In the genomic region with DNA sequence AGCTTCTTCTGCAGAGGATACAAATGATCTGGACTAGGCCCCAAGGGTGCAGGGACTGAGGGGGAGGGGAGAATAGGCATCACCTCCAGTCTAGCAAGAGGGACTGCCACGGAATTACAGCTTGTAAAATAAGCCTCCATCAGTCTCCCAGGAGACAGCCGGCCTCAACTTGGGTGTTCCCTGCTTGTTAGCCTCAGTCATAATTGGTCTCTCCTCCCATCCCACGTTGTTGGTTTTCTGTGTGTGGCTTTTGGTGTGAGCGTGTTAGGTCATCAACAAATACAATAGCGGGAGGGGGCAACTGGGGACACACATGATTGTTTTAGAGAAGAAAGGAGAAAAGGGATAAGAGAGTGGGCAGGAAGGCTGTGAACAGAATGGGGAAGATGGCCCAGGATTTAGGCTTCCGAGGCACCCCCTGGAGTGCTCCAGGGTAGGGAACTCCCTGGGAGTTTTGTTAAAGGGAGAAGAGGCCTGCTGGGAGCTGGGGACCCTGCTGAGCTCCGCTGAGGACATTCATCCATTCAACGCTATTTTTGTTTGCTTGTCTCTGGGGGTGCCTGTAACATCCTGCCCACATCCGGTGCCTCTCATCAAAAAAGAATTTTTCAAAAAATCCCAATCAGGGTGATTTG, we compare ENCODE assay signal across 1 cellular context.
TF ChIP-seq lines count a peak whose summit lies in the region.

No MANE protein-coding gene starts in this region.

TF ChIP-seq in HepG2, 621 proteins besides CTCF, POLR2A, EP300 and RAD21 (continued from another document and continues in another):
- TF ChIP-seq MXI1 (IDR thresholded peaks at IDR 0.05; ENCODE audit: borderline replicate concordance, low read depth, low read length), result no peak
- no peak for TF ChIP-seq TGIF2 (CRISPR knock-in tag; IDR thresholded peaks at IDR 0.05)
- TF ChIP-seq, protein P1, sequence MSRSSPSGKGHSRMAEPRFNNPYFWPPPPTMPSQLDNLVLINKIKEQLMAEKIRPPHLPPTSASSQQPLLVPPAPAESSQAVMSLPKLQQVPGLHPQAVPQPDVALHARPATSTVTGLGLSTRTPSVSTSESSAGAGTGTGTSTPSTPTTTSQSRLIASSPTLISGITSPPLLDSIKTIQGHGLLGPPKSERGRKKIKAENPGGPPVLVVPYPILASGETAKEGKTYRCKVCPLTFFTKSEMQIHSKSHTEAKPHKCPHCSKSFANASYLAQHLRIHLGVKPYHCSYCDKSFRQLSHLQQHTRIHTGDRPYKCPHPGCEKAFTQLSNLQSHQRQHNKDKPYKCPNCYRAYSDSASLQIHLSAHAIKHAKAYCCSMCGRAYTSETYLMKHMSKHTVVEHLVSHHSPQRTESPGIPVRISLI (CRISPR knock-in tag; IDR thresholded peaks at IDR 0.05; ENCODE audit: borderline replicate concordance), result no peak
- no peak for TF ChIP-seq ZFP36L1 (CRISPR knock-in tag; IDR thresholded peaks at IDR 0.05)
- no peak for TF ChIP-seq ZBTB21 (CRISPR knock-in tag; IDR thresholded peaks at IDR 0.05)
- TF ChIP-seq ZFP37 (CRISPR knock-in tag; IDR thresholded peaks at IDR 0.05; ENCODE audit: borderline replicate concordance), result no peak
- TF ChIP-seq, protein P2, sequence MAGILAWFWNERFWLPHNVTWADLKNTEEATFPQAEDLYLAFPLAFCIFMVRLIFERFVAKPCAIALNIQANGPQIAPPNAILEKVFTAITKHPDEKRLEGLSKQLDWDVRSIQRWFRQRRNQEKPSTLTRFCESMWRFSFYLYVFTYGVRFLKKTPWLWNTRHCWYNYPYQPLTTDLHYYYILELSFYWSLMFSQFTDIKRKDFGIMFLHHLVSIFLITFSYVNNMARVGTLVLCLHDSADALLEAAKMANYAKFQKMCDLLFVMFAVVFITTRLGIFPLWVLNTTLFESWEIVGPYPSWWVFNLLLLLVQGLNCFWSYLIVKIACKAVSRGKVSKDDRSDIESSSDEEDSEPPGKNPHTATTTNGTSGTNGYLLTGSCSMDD (CRISPR knock-in tag; IDR thresholded peaks at IDR 0.05), result no peak
- TF ChIP-seq KDM5B (CRISPR knock-in tag; IDR thresholded peaks at IDR 0.05; ENCODE audit: borderline replicate concordance), result peak; percentile 43; the same call in 1 of the 2 replicates
- TF ChIP-seq KLF13 (CRISPR knock-in tag; IDR thresholded peaks at IDR 0.05), result no peak
- TF ChIP-seq, protein P3, sequence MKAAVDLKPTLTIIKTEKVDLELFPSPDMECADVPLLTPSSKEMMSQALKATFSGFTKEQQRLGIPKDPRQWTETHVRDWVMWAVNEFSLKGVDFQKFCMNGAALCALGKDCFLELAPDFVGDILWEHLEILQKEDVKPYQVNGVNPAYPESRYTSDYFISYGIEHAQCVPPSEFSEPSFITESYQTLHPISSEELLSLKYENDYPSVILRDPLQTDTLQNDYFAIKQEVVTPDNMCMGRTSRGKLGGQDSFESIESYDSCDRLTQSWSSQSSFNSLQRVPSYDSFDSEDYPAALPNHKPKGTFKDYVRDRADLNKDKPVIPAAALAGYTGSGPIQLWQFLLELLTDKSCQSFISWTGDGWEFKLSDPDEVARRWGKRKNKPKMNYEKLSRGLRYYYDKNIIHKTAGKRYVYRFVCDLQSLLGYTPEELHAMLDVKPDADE (CRISPR knock-in tag; IDR thresholded peaks at IDR 0.05), result no peak
- TF ChIP-seq, protein P4, sequence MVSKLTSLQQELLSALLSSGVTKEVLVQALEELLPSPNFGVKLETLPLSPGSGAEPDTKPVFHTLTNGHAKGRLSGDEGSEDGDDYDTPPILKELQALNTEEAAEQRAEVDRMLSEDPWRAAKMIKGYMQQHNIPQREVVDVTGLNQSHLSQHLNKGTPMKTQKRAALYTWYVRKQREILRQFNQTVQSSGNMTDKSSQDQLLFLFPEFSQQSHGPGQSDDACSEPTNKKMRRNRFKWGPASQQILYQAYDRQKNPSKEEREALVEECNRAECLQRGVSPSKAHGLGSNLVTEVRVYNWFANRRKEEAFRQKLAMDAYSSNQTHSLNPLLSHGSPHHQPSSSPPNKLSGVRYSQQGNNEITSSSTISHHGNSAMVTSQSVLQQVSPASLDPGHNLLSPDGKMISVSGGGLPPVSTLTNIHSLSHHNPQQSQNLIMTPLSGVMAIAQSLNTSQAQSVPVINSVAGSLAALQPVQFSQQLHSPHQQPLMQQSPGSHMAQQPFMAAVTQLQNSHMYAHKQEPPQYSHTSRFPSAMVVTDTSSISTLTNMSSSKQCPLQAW (CRISPR knock-in tag; IDR thresholded peaks at IDR 0.05), result peak; percentile 63; the same call in 1 of the 2 replicates
- TF ChIP-seq JUN (CRISPR knock-in tag; IDR thresholded peaks at IDR 0.05), result 0 out of 2 replicates have a peak, but pooled peaks have one; percentile 61
- TF ChIP-seq SP1 (IDR thresholded peaks at IDR 0.05), result no peak
- no peak for TF ChIP-seq SP1 (CRISPR knock-in tag; IDR thresholded peaks at IDR 0.05)
- no peak for TF ChIP-seq CREB1 (IDR thresholded peaks at IDR 0.05)
- no peak for TF ChIP-seq CREB1 (CRISPR knock-in tag; IDR thresholded peaks at IDR 0.05)
- TF ChIP-seq ZNF501 (CRISPR knock-in tag; IDR thresholded peaks at IDR 0.05), result no peak
- no peak for TF ChIP-seq POLR2AphosphoS2 (IDR thresholded peaks at IDR 0.05; ENCODE audit: low read depth, low read length)
- TF ChIP-seq, protein P5, sequence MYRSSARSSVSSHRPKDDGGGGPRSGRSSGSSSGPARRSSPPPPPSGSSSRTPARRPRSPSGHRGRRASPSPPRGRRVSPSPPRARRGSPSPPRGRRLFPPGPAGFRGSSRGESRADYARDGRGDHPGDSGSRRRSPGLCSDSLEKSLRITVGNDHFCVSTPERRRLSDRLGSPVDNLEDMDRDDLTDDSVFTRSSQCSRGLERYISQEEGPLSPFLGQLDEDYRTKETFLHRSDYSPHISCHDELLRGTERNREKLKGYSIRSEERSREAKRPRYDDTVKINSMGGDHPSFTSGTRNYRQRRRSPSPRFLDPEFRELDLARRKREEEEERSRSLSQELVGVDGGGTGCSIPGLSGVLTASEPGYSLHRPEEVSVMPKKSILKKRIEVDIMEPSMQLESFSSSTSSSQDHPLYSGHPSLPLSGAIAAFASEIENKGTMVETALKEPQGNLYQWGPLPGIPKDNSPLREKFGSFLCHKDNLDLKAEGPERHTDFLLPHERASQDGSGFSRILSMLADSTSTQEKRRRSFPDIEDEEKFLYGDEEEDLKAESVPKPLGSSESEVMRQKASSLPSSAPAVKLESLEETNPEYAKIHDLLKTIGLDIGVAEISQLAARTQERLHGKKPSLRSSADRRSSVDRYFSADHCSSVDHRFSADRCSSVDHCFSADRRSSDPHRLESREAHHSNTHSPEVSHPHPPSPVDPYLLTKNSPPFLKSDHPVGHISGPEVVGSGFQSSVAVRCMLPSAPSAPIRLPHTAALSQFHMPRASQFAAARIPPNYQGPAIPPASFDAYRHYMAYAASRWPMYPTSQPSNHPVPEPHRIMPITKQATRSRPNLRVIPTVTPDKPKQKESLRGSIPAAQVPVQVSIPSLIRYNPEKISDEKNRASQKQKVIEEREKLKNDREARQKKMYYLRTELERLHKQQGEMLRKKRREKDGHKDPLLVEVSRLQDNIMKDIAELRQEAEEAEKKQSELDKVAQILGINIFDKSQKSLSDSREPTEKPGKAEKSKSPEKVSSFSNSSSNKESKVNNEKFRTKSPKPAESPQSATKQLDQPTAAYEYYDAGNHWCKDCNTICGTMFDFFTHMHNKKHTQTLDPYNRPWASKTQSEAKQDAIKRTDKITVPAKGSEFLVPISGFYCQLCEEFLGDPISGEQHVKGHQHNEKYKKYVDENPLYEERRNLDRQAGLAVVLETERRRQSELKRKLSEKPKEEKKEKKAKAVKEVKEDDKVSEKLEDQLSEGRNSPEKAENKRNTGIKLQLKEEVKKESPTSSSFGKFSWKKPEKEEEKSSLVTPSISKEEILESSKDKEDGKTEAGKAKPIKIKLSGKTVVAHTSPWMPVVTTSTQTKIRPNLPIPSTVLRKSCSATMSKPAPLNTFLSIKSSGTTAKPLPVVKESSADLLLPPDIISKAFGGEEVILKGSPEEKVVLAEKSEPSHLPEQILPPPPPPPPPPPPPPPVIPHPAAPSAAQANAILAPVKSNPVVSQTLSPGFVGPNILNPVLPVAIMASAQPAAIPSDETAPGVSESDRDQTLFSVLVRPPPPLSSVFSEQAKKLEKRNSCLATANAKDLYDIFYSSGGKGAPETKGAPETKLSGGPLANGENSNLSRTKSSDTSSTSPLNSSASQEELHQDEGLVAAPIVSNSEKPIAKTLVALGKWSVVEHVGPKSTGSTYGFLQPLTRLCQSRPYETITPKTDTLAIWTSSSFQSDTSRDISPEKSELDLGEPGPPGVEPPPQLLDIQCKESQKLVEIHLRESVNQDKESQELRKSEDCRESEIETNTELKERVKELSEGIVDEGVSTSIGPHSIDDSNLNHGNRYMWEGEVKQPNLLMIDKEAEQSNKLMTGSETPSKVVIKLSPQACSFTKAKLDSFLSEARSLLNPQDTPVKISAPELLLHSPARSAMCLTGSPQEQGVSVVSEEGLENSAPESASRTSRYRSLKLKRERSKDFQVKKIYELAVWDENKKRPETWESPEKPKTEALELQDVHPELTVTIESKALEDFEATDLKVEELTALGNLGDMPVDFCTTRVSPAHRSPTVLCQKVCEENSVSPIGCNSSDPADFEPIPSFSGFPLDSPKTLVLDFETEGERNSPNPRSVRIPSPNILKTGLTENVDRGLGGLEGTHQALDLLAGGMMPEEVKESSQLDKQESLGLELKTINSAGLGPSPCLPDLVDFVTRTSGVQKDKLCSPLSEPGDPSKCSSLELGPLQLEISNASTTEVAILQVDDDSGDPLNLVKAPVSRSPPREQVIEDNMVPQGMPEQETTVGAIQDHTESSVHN (CRISPR knock-in tag; IDR thresholded peaks at IDR 0.05), result 0 out of 2 replicates have a peak, but pooled peaks have one; percentile 44
- TF ChIP-seq MED1 (CRISPR knock-in tag; IDR thresholded peaks at IDR 0.05), result 0 out of 2 replicates have a peak, but pooled peaks have one; percentile 12
- TF ChIP-seq ZNF567 (CRISPR knock-in tag; IDR thresholded peaks at IDR 0.05; ENCODE audit: borderline replicate concordance), result no peak; the same call in 1 of the 2 replicates
- TF ChIP-seq, protein P6, sequence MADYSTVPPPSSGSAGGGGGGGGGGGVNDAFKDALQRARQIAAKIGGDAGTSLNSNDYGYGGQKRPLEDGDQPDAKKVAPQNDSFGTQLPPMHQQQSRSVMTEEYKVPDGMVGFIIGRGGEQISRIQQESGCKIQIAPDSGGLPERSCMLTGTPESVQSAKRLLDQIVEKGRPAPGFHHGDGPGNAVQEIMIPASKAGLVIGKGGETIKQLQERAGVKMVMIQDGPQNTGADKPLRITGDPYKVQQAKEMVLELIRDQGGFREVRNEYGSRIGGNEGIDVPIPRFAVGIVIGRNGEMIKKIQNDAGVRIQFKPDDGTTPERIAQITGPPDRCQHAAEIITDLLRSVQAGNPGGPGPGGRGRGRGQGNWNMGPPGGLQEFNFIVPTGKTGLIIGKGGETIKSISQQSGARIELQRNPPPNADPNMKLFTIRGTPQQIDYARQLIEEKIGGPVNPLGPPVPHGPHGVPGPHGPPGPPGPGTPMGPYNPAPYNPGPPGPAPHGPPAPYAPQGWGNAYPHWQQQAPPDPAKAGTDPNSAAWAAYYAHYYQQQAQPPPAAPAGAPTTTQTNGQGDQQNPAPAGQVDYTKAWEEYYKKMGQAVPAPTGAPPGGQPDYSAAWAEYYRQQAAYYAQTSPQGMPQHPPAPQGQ (CRISPR knock-in tag; IDR thresholded peaks at IDR 0.05; ENCODE audit: borderline replicate concordance), result no peak
- TF ChIP-seq SMAD1 (CRISPR knock-in tag; IDR thresholded peaks at IDR 0.05; ENCODE audit: borderline replicate concordance, low read depth), result no peak
- TF ChIP-seq ZNF367 (CRISPR knock-in tag; IDR thresholded peaks at IDR 0.05; ENCODE audit: borderline replicate concordance), result no peak
- TF ChIP-seq, protein P7, sequence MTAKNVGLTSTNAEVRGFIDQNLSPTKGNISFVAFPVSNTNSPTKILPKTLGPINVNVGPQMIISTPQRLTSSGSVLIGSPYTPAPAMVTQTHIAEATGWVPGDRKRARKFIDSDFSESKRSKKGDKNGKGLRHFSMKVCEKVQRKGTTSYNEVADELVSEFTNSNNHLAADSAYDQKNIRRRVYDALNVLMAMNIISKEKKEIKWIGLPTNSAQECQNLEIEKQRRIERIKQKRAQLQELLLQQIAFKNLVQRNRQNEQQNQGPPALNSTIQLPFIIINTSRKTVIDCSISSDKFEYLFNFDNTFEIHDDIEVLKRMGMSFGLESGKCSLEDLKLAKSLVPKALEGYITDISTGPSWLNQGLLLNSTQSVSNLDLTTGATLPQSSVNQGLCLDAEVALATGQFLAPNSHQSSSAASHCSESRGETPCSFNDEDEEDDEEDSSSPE (CRISPR knock-in tag; IDR thresholded peaks at IDR 0.05), result no peak
- no peak for TF ChIP-seq ZNF496 (CRISPR knock-in tag; IDR thresholded peaks at IDR 0.05; ENCODE audit: insufficient replicate concordance)
- no peak for TF ChIP-seq MIER2 (CRISPR knock-in tag; IDR thresholded peaks at IDR 0.05)
- no peak for TF ChIP-seq ZNF350 (CRISPR knock-in tag; IDR thresholded peaks at IDR 0.05; ENCODE audit: borderline replicate concordance, low read depth)
- 0 out of 2 replicates have a peak, but pooled peaks have one; percentile 48 for TF ChIP-seq CC2D1A (CRISPR knock-in tag; IDR thresholded peaks at IDR 0.05)
- TF ChIP-seq, protein P8, sequence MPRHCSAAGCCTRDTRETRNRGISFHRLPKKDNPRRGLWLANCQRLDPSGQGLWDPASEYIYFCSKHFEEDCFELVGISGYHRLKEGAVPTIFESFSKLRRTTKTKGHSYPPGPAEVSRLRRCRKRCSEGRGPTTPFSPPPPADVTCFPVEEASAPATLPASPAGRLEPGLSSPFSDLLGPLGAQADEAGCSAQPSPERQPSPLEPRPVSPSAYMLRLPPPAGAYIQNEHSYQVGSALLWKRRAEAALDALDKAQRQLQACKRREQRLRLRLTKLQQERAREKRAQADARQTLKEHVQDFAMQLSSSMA (CRISPR knock-in tag; IDR thresholded peaks at IDR 0.05), result no peak
- TF ChIP-seq, protein P9, sequence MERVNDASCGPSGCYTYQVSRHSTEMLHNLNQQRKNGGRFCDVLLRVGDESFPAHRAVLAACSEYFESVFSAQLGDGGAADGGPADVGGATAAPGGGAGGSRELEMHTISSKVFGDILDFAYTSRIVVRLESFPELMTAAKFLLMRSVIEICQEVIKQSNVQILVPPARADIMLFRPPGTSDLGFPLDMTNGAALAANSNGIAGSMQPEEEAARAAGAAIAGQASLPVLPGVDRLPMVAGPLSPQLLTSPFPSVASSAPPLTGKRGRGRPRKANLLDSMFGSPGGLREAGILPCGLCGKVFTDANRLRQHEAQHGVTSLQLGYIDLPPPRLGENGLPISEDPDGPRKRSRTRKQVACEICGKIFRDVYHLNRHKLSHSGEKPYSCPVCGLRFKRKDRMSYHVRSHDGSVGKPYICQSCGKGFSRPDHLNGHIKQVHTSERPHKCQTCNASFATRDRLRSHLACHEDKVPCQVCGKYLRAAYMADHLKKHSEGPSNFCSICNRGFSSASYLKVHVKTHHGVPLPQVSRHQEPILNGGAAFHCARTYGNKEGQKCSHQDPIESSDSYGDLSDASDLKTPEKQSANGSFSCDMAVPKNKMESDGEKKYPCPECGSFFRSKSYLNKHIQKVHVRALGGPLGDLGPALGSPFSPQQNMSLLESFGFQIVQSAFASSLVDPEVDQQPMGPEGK (CRISPR knock-in tag; IDR thresholded peaks at IDR 0.05), result 0 out of 2 replicates have a peak, but pooled peaks have one; percentile 8
- no peak for TF ChIP-seq ZNF33A (CRISPR knock-in tag; IDR thresholded peaks at IDR 0.05; ENCODE audit: borderline replicate concordance)
- no peak for TF ChIP-seq ZNF572 (CRISPR knock-in tag; IDR thresholded peaks at IDR 0.05)
- TF ChIP-seq, protein P10, sequence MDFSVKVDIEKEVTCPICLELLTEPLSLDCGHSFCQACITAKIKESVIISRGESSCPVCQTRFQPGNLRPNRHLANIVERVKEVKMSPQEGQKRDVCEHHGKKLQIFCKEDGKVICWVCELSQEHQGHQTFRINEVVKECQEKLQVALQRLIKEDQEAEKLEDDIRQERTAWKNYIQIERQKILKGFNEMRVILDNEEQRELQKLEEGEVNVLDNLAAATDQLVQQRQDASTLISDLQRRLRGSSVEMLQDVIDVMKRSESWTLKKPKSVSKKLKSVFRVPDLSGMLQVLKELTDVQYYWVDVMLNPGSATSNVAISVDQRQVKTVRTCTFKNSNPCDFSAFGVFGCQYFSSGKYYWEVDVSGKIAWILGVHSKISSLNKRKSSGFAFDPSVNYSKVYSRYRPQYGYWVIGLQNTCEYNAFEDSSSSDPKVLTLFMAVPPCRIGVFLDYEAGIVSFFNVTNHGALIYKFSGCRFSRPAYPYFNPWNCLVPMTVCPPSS (IDR thresholded peaks at IDR 0.05), result no peak
- no peak for TF ChIP-seq SSRP1 (CRISPR knock-in tag; IDR thresholded peaks at IDR 0.05)
